ENCODE assay signal across 20 cellular contexts in genomic region chr11:87144266-87144665, GRCh38.
"Had no signal": no experiment of that assay in that cellular context is flagged by ENCODE, and none has a peak within 500 bp of the region (broad histone marks: within the 10 kb centered on the region; RNA-seq: fewer than 3 reads in every experiment).

No MANE protein-coding gene starts in this region.

- H2AFZ ChIP-seq: hepatocyte had no signal

- H3K9me3 ChIP-seq: body of pancreas, colonic mucosa had no signal

- H3K27me3 Mint-ChIP-seq: activated B cell treated with CpG ODN at 0.5 μM for 24 hours; activated naive CD4-positive, alpha-beta T cell treated with anti-CD3 and anti-CD28 coated beads, Interleukin-2, amount 50 U/mL, for 24 hours; memory B cell; stimulated activated naive B cell treated with anti-CD40 and anti-IgM and Interleukin-4, amounts not matched to agents 10 μg/mL and 1 μg/mL and 100 μg/mL, for 72 hours had no signal

- H3K36me3 Mint-ChIP-seq: natural killer cell had no signal

- H3K4me1 Mint-ChIP-seq: activated B cell treated with CpG ODN at 0.5 μM for 24 hours had no signal

- H3K27ac ChIP-seq: body of pancreas, colonic mucosa, hepatocyte, left lung, tibial artery had no signal

- H3K4me2 ChIP-seq: hepatocyte had no signal

- DNase-seq: activated B cell treated with CpG ODN at 0.5 μM for 24 hours; activated CD4-positive, alpha-beta T cell treated with anti-CD3 and anti-CD28 coated beads for 48 hours; activated CD8-positive, alpha-beta memory T cell treated with anti-CD3 and anti-CD28 coated beads, Interleukin-2, amount 50 U/mL, for 4 hours; activated CD8-positive, alpha-beta T cell treated with anti-CD3 and anti-CD28 coated beads, Interleukin-2, amount 10 ng/mL, durations not matched to agents 7 days and 5 days; activated effector memory CD4-positive, alpha-beta T cell treated with anti-CD3 and anti-CD28 coated beads, Interleukin-2, amount 50 U/mL, for 16 hours; activated T-cell treated with anti-CD3 and anti-CD28 coated beads, Interleukin-2, amount 50 U/mL, for 48 hours; body of pancreas; central memory CD4-positive, alpha-beta T cell; colonic mucosa; left lung; mucosa of descending colon; natural killer cell; posterior cingulate gyrus; stimulated activated CD4-positive, alpha-beta T cell treated with anti-CD3 and anti-CD28 coated beads, Interleukin-4, amount 100 ng/mL, for 1 hour; stimulated activated naive B cell treated with anti-CD40 and anti-IgM and Interleukin-4, amounts not matched to agents 10 μg/mL and 1 μg/mL and 100 μg/mL, for 72 hours; tibial artery had no signal

- H3K4me3 Mint-ChIP-seq: activated B cell treated with CpG ODN at 0.5 μM for 24 hours; activated CD8-positive, alpha-beta T cell treated with anti-CD3 and anti-CD28 coated beads, Interleukin-2, amount 10 ng/mL, durations not matched to agents 7 days and 5 days; activated naive CD4-positive, alpha-beta T cell treated with anti-CD3 and anti-CD28 coated beads, Interleukin-2, amount 50 U/mL, for 24 hours; memory B cell; natural killer cell; stimulated activated naive B cell treated with anti-CD40 and anti-IgM and Interleukin-4, amounts not matched to agents 10 μg/mL and 1 μg/mL and 100 μg/mL, for 72 hours had no signal

- H3K4me3 ChIP-seq: body of pancreas, colonic mucosa, hepatocyte, left lung, mucosa of descending colon, tibial artery had no signal

- H3K27ac Mint-ChIP-seq: activated B cell treated with CpG ODN at 0.5 μM for 24 hours; activated CD8-positive, alpha-beta T cell treated with anti-CD3 and anti-CD28 coated beads, Interleukin-2, amount 10 ng/mL, durations not matched to agents 7 days and 5 days; activated naive CD4-positive, alpha-beta T cell treated with anti-CD3 and anti-CD28 coated beads, Interleukin-2, amount 50 U/mL, for 24 hours; memory B cell; natural killer cell; stimulated activated naive B cell treated with anti-CD40 and anti-IgM and Interleukin-4, amounts not matched to agents 10 μg/mL and 1 μg/mL and 100 μg/mL, for 72 hours had no signal

- H3K27me3 ChIP-seq: body of pancreas, colonic mucosa, hepatocyte, left lung, tibial artery had no signal

- ATAC-seq: activated CD8-positive, alpha-beta T cell treated with anti-CD3 and anti-CD28 coated beads, Interleukin-2, amount 10 ng/mL, durations not matched to agents 7 days and 5 days; body of pancreas; esophagus mucosa; left lung; mucosa of descending colon; natural killer cell; stimulated activated naive B cell treated with anti-CD40 and anti-IgM and Interleukin-4, amounts not matched to agents 10 μg/mL and 1 μg/mL and 100 μg/mL, for 72 hours had no signal

- H3K36me3 ChIP-seq: colonic mucosa, left lung had no signal

- H3K4me1 ChIP-seq: body of pancreas, colonic mucosa, left lung had no signal
